20 cellular contexts compared by ENCODE assay signal in the genomic region with DNA sequence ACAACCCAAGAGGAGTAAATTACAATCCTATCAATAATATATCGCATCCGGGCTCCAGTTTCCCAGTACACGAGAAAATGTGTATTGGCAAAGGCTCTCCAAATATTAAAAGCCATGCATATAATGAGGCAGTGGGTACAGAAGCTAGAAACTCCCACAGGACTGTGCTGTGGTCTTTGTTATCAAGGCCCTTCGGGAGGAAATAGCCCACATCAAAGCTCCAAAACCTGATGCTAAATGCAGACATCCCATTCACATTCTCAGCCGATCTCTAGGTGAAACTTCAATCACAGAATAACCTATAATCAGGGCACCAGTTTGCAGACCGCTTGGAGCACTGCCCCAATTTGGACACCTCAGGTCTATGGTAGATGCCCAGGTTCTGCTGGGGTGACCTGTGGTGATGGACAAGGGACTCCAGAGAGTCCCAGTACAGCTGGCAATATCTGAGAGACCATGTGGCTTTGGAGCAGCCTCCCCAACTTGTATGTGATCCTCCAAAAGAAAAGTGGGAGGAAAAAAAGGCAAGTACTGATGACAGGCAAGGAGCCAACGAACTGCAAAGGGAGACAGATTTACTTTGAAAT.
DNase-seq lines count a peak whose midpoint lies in the region; ATAC-seq and TF ChIP-seq lines count a peak whose summit lies in the region.
"Had no signal": no experiment of that assay in that cellular context is flagged by ENCODE, and none has a peak within 500 bp of the region (broad histone marks: within the 10 kb centered on the region; RNA-seq: fewer than 3 reads in every experiment).

No MANE protein-coding gene starts in this region.

- TF ChIP-seq RAD21 in SK-N-SH (IDR thresholded peaks at IDR 0.05; ENCODE audit: low read length): no peak

- H3K27me3 ChIP-seq in SK-N-SH (ENCODE audit: insufficient read depth): no peaks in the 10 kb centered on the region
- no peaks in the 10 kb centered on the region for H3K27me3 ChIP-seq in mammary epithelial cell (ENCODE audit: insufficient read depth, low read length)
- peaks cover 17% of the 10 kb centered on the region for H3K27me3 ChIP-seq in gastroesophageal sphincter
- H3K27me3 ChIP-seq: neutrophil, right atrium auricular region, testis had no signal

- H3K4me1 Mint-ChIP-seq in type B pancreatic cell (ENCODE audit: unreplicated experiment): peaks cover 40% of the 10 kb centered on the region
- no peaks in the 10 kb centered on the region for H3K4me1 Mint-ChIP-seq in activated naive CD8-positive, alpha-beta T cell treated with anti-CD3 and anti-CD28 coated beads, Interleukin-2, amount 50 U/mL, for 24 hours
- H3K4me1 Mint-ChIP-seq: activated T-helper 17 cell treated with anti-CD3 and anti-CD28 coated beads, Interleukin-2, amount 50 U/mL, for 72 hours had no signal

- ATAC-seq in SK-N-SH treated with all-trans-retinoic acid at 6 μM for 48 hours (no peak; the same call in 2 of the 3 replicates), gastroesophageal sphincter (no peak)
- ATAC-seq in activated naive CD8-positive, alpha-beta T cell treated with anti-CD3 and anti-CD28 coated beads, Interleukin-2, amount 50 U/mL, for 24 hours: no peak
- ATAC-seq: activated T-helper 17 cell treated with anti-CD3 and anti-CD28 coated beads, Interleukin-2, amount 50 U/mL, for 72 hours had no signal

- peaks cover 3% of the 10 kb centered on the region for H3K27me3 Mint-ChIP-seq in type B pancreatic cell
- H3K27me3 Mint-ChIP-seq in activated naive CD8-positive, alpha-beta T cell treated with anti-CD3 and anti-CD28 coated beads, Interleukin-2, amount 50 U/mL, for 24 hours: peaks cover 7% of the 10 kb centered on the region

- no peak overlapping the region for H3K4me2 ChIP-seq in SK-N-SH
- H3K4me2 ChIP-seq in mammary epithelial cell (ENCODE audit: insufficient read depth, low read depth, low read length): no peak overlapping the region

- H3K36me3 ChIP-seq in SK-N-SH (replicated peaks in 1 of 2; ENCODE audit: control insufficient read depth in 1 of 2, insufficient read depth in 2 of 2, low read length in 1 of 2) (no peaks in the 10 kb centered on the region), mammary epithelial cell (ENCODE audit: insufficient read depth, low read length) (peaks cover 21% of the 10 kb centered on the region), mesodermal cell (ENCODE audit: control insufficient read depth, insufficient read depth, low read length) (no peaks in the 10 kb centered on the region), gastroesophageal sphincter (no peaks in the 10 kb centered on the region)
- H3K36me3 ChIP-seq: left ventricle myocardium inferior, neutrophil, right atrium auricular region had no signal

- no peak overlapping the region for H3K9ac ChIP-seq in SK-N-SH
- H3K9ac ChIP-seq in mammary epithelial cell (ENCODE audit: insufficient read depth, low read length): peak overlapping the region; percentile 58

- H3K9me2 ChIP-seq in SK-N-SH: no peaks in the 10 kb centered on the region

- POLR2A ChIA-PET in SK-N-SH (lab: Yijun Ruan, JAX): no interaction called here

- TF ChIP-seq CTCF in SK-N-SH (IDR thresholded peaks at IDR 0.05): no peak
- no peak for TF ChIP-seq CTCF in mammary epithelial cell (conservative IDR thresholded peaks at IDR 0.05 in 1 of 2, IDR thresholded peaks at IDR 0.05 in 1 of 2; ENCODE audit: extremely low read depth in 1 of 2, insufficient read depth in 1 of 2, low read depth in 1 of 2, low read length in 2 of 2)
- TF ChIP-seq CTCF in type B pancreatic cell (conservative IDR thresholded peaks at IDR 0.05): no peak
- no peak for TF ChIP-seq CTCF in gastroesophageal sphincter (IDR thresholded peaks at IDR 0.05)

- H3K36me3 Mint-ChIP-seq in type B pancreatic cell: peaks cover 12% of the 10 kb centered on the region
- no peaks in the 10 kb centered on the region for H3K36me3 Mint-ChIP-seq in activated naive CD8-positive, alpha-beta T cell treated with anti-CD3 and anti-CD28 coated beads, Interleukin-2, amount 50 U/mL, for 24 hours (ENCODE audit: low read depth)
- H3K36me3 Mint-ChIP-seq: activated naive CD8-positive, alpha-beta T cell; CD14-positive monocyte had no signal

- TF ChIP-seq POLR2A in gastroesophageal sphincter (IDR thresholded peaks at IDR 0.05): no peak

- H3K4me3 ChIP-seq in SK-N-SH (ENCODE audit: low read depth in 2 of 2, low read length in 1 of 2) (no peak overlapping the region), mammary epithelial cell (replicated peaks in 1 of 3; ENCODE audit: insufficient read depth in 1 of 3, low read depth in 2 of 3, low read length in 3 of 3) (no peak overlapping the region), mesodermal cell (ENCODE audit: extremely low read depth, insufficient read depth, low read length, poor library complexity, severe bottlenecking) (no peak overlapping the region), gastroesophageal sphincter (no peak overlapping the region)
- H3K4me3 ChIP-seq: left ventricle myocardium inferior, right atrium auricular region, testis had no signal

- 79% methylated on average over 7 of the region's 7 CpGs for WGBS in SK-N-SH (ENCODE audit: low lambda C conversion rate)
- 4% methylated on average over 7 of the region's 7 CpGs for WGBS in mammary epithelial cell (ENCODE audit: low coverage, missing lambda C conversion rate)
- WGBS in mesodermal cell (ENCODE audit: insufficient coverage in 2 of 2), 2 experiments: 77 to 80% methylated on average over 1 to 5 of the region's 7 CpGs
- 75 to 78% methylated on average over 3 to 5 of the region's 7 CpGs for WGBS in gastroesophageal sphincter (ENCODE audit: low coverage in 1 of 2), 2 donors

- dilution Hi-C loops in mammary epithelial cell (cut with HindIII; ENCODE audit: low sequenced_read_pairs): loop anchor here (5.0 kb wide), 1 partner anchor 82 kb away; no protein-coding TSS in a partner anchor

- in situ Hi-C loops in mammary epithelial cell (cut with MboI; ENCODE audit: low sequenced_read_pairs in 2 of 2): loop anchor here (5.0 to 10.0 kb wide), 6 partner anchors 50 to 780 kb away; no protein-coding TSS in a partner anchor

- BruUV-seq in mammary epithelial cell (replicated peaks; lab: Mats Ljungman, UMichigan): no TSS peak

- peak overlapping the region; percentile 70 for H3K4me3 Mint-ChIP-seq in type B pancreatic cell
- no peak overlapping the region for H3K4me3 Mint-ChIP-seq in activated naive CD8-positive, alpha-beta T cell treated with anti-CD3 and anti-CD28 coated beads, Interleukin-2, amount 50 U/mL, for 24 hours
- H3K4me3 Mint-ChIP-seq: activated naive CD8-positive, alpha-beta T cell; activated T-helper 17 cell treated with anti-CD3 and anti-CD28 coated beads, Interleukin-2, amount 50 U/mL, for 72 hours; CD14-positive monocyte had no signal

- DNase-seq in SK-N-SH: no peak
- peak; percentile 35 for DNase-seq in mammary epithelial cell
- DNase-seq in type B pancreatic cell (ENCODE audit: extremely low spot score, unreplicated experiment): no peak
- no peak for DNase-seq in nucleus accumbens (lab: John Stamatoyannopoulos, UW)
- no peak for DNase-seq in activated naive CD8-positive, alpha-beta T cell treated with anti-CD3 and anti-CD28 coated beads, Interleukin-2, amount 50 U/mL, for 24 hours
- DNase-seq: activated CD4-positive, alpha-beta T cell treated with anti-CD3 and anti-CD28 coated beads for 48 hours; GDM1; left ventricle myocardium inferior; NCI-H1930; NCI-H510A; SW 1271; testis had no signal

- CTCF ChIA-PET in SK-N-SH (lab: Yijun Ruan, JAX): interaction anchor here (0.6 to 4.9 kb wide), 26 partner anchors 8 to 1412 kb away, joined by 3 to 40 read pairs (median 4); a partner anchor contains a TSS
- CTCF ChIA-PET in mammary epithelial cell (lab: Charles Lee; ENCODE audit: low non-redundant PET): interaction anchor here (0.6 to 0.9 kb wide), 2 partner anchors 47 to 182 kb away, joined by 4 to 6 read pairs; no protein-coding TSS in a partner anchor

- H3K27ac Mint-ChIP-seq in type B pancreatic cell: peak overlapping the region; percentile 95
- H3K27ac Mint-ChIP-seq in activated naive CD8-positive, alpha-beta T cell treated with anti-CD3 and anti-CD28 coated beads, Interleukin-2, amount 50 U/mL, for 24 hours: no peak overlapping the region
- H3K27ac Mint-ChIP-seq: activated naive CD8-positive, alpha-beta T cell; activated T-helper 17 cell treated with anti-CD3 and anti-CD28 coated beads, Interleukin-2, amount 50 U/mL, for 72 hours had no signal

- H3K27ac ChIP-seq in SK-N-SH (ENCODE audit: low read depth in 2 of 2, low read length in 1 of 2) (peak overlapping the region; percentile 40 to 47; a peak in 3 of 4 replicates), mammary epithelial cell (ENCODE audit: insufficient read depth, low read depth, low read length) (peak overlapping the region; percentile 99), mesodermal cell (ENCODE audit: low read depth, low read length, severe bottlenecking) (peak overlapping the region; percentile 25), gastroesophageal sphincter (no peak overlapping the region)
- H3K27ac ChIP-seq: left ventricle myocardium inferior, neutrophil, right atrium auricular region, testis had no signal

- no peaks in the 10 kb centered on the region for H3F3A ChIP-seq in SK-N-SH (replicated peaks; ENCODE audit: insufficient read depth)

- H2AFZ ChIP-seq in SK-N-SH (ENCODE audit: low read depth): 0 out of 2 replicates have a peak overlapping the region, but pooled peaks have one; percentile 78
- H2AFZ ChIP-seq in mammary epithelial cell (ENCODE audit: low read depth, low read length): no peak overlapping the region

- no peaks in the 10 kb centered on the region for H3K9me3 ChIP-seq in SK-N-SH
- H3K9me3 ChIP-seq in mammary epithelial cell (replicated peaks; ENCODE audit: insufficient read depth, low read length): no peaks in the 10 kb centered on the region
- H3K9me3 ChIP-seq in mesodermal cell (ENCODE audit: control insufficient read depth, low read length): no peaks in the 10 kb centered on the region
- H3K9me3 ChIP-seq in gastroesophageal sphincter: peaks cover 0 to 1% (median 0%) of the 10 kb centered on the region in 3 donors
- H3K9me3 ChIP-seq: neutrophil, right atrium auricular region, testis had no signal

- H3K4me1 ChIP-seq in SK-N-SH (ENCODE audit: control insufficient read depth in 1 of 2, insufficient read depth in 2 of 2, low read depth in 1 of 2, low read length in 1 of 2): peaks cover 5 to 15% of the 10 kb centered on the region in 2 experiments; a peak in 3 of 4 replicates
- peaks cover 53% of the 10 kb centered on the region for H3K4me1 ChIP-seq in mammary epithelial cell (ENCODE audit: insufficient read depth, low read length)
- peaks cover 24% of the 10 kb centered on the region for H3K4me1 ChIP-seq in mesodermal cell (ENCODE audit: control insufficient read depth, insufficient read depth, low read length, poor library complexity, severe bottlenecking)
- no peaks in the 10 kb centered on the region for H3K4me1 ChIP-seq in gastroesophageal sphincter
- H3K4me1 ChIP-seq: left ventricle myocardium inferior, right atrium auricular region, testis had no signal

- TF ChIP-seq EP300 in SK-N-SH (IDR thresholded peaks at IDR 0.05; ENCODE audit: borderline replicate concordance in 1 of 2, low read depth in 1 of 2, low read length in 1 of 2) (no peak), gastroesophageal sphincter (IDR thresholded peaks at IDR 0.05) (no peak)

- intact Hi-C loops in mammary epithelial cell (cut with micrococcal nuclease): loop anchor here (1.0 to 10.0 kb wide), 13 partner anchors 36 to 782 kb away; no protein-coding TSS in a partner anchor

- no peaks in the 10 kb centered on the region for H3K79me2 ChIP-seq in SK-N-SH (ENCODE audit: insufficient read depth)
- H3K79me2 ChIP-seq in mammary epithelial cell (ENCODE audit: insufficient read depth, low read length): peaks cover 27% of the 10 kb centered on the region

- no peaks in the 10 kb centered on the region for H3K9me3 Mint-ChIP-seq in type B pancreatic cell
- H3K9me3 Mint-ChIP-seq in activated naive CD8-positive, alpha-beta T cell treated with anti-CD3 and anti-CD28 coated beads, Interleukin-2, amount 50 U/mL, for 24 hours: peaks cover under 1% of the 10 kb centered on the region
- H3K9me3 Mint-ChIP-seq: activated T-helper 17 cell treated with anti-CD3 and anti-CD28 coated beads, Interleukin-2, amount 50 U/mL, for 72 hours had no signal

- H4K20me1 ChIP-seq in SK-N-SH (ENCODE audit: insufficient read depth) (no peaks in the 10 kb centered on the region), mammary epithelial cell (ENCODE audit: insufficient read depth, low read length) (no peaks in the 10 kb centered on the region)

Comparison
In these comparisons a context has a peak if more than half of its experiments do, and no peak if none do; other contexts are left out.
1. H3K27ac ChIP-seq: peak in SK-N-SH (2 of 2), mammary epithelial cell (single experiment) and mesodermal cell (single experiment); none in gastroesophageal sphincter (0 of 4).